ENCODE assay signal across 2 cellular contexts in genomic region chr9:116151199-116151598, GRCh38.
TF ChIP-seq lines count a peak whose summit lies in the region.

No MANE protein-coding gene starts in this region.

TF ChIP-seq in SK-N-SH, 30 proteins besides CTCF, POLR2A, EP300 and RAD21 (continued from another document):
- TF ChIP-seq REST (IDR thresholded peaks at IDR 0.05; ENCODE audit: low read depth, low read length) (no peak), CHD2 (IDR thresholded peaks at IDR 0.05; ENCODE audit: low read length, partially characterized antibody) (no peak)

TF ChIP-seq in SK-N-SH treated with all-trans-retinoic acid at 6 μM for 48 hours, 23 proteins besides CTCF, POLR2A, EP300 and RAD21 (continued from another document):
- TF ChIP-seq TSHZ2 (CRISPR knock-in tag; IDR thresholded peaks at IDR 0.05), result no peak
- TF ChIP-seq ZNF8 (CRISPR knock-in tag; IDR thresholded peaks at IDR 0.05), result no peak
